ENCODE assay signal across 22 cellular contexts in genomic region chr15:99084965-99085364, GRCh38. TPM values are rescaled to one million over a fixed set of nuclear protein-coding genes. Genes with fewer than 3 reads are reported as not detected.
A peak's percentile ranks its signal among the peaks of the same experiment; 100 is the strongest.
DNase-seq lines count a peak whose midpoint lies in the region; ATAC-seq, FAIRE-seq and TF ChIP-seq lines count a peak whose summit lies in the region.
"Had no signal": no experiment of that assay in that cellular context is flagged by ENCODE, and none has a peak within 500 bp of the region (broad histone marks: within the 10 kb centered on the region; RNA-seq: fewer than 3 reads in every experiment).

No MANE protein-coding gene starts in this region.

- H3K36me3 ChIP-seq in astrocyte (ENCODE audit: insufficient read depth, low read length), result no peaks in the 10 kb centered on the region

- H2AFZ ChIP-seq in astrocyte (ENCODE audit: low read depth, low read length), result no peak overlapping the region

- intact Hi-C loops in posterior vena cava (cut with DNase I), result no loop called here

- DNase-seq in astrocyte (ENCODE audit: low read depth), result no peak
- DNase-seq in chondrocyte (ENCODE audit: low spot score), result peak; percentile 42
- peak; percentile 11 for DNase-seq in left lobe of liver (ENCODE audit: low spot score)
- peak; percentile 15 for DNase-seq in posterior vena cava (ENCODE audit: low spot score)
- no peak for DNase-seq in SHP77 treated with DMSO at 0.1 percent for 48 hours (lab: John Stamatoyannopoulos, UW)
- no peak for DNase-seq in NCI-H1105 (lab: John Stamatoyannopoulos, UW)
- DNase-seq: AML-193; Caco-2; CD4-positive, alpha-beta T cell; DMS153; DMS79; GDM1; H9; KBM-7 had no signal

- H4K20me1 ChIP-seq in astrocyte (ENCODE audit: insufficient read depth, low read length), result no peaks in the 10 kb centered on the region

- no peak overlapping the region for H3K27ac ChIP-seq in astrocyte (ENCODE audit: low read depth, low read length)
- H3K27ac ChIP-seq: A549, C4-2B had no signal

- H3K4me3 ChIP-seq in astrocyte (ENCODE audit: insufficient read depth, low read depth, low read length), result no peak overlapping the region
- H3K4me3 ChIP-seq: A549 had no signal

- H3K27me3 ChIP-seq in astrocyte (ENCODE audit: insufficient read depth, low read length), result no peaks in the 10 kb centered on the region

- FAIRE-seq in astrocyte (lab: Jason Lieb, UNC), result no peak
- FAIRE-seq: A549, D721Med, GM12892, GM18507, H1 had no signal

- H3K79me2 ChIP-seq in astrocyte (ENCODE audit: insufficient read depth, low read length), result no peaks in the 10 kb centered on the region

- peaks cover 7% of the 10 kb centered on the region for H3K9me3 Mint-ChIP-seq in astrocyte (ENCODE audit: unreplicated experiment)
- H3K9me3 Mint-ChIP-seq in chondrocyte (ENCODE audit: low read depth), result no peaks in the 10 kb centered on the region
- H3K9me3 Mint-ChIP-seq: CD4-positive, alpha-beta T cell had no signal

- H3K9me3 ChIP-seq in astrocyte (ENCODE audit: insufficient read depth, low read depth, low read length), result peaks cover 2% of the 10 kb centered on the region
- H3K9me3 ChIP-seq: Caco-2 had no signal

- H3K36me3 Mint-ChIP-seq in astrocyte (ENCODE audit: low read depth, unreplicated experiment) (peaks cover 3% of the 10 kb centered on the region), chondrocyte (ENCODE audit: low read depth) (no peaks in the 10 kb centered on the region)

- H3K4me1 Mint-ChIP-seq in astrocyte (ENCODE audit: low read depth, unreplicated experiment) (peaks cover 2% of the 10 kb centered on the region), chondrocyte (ENCODE audit: low read depth) (no peaks in the 10 kb centered on the region)

- ATAC-seq in left lobe of liver (no peak), GM18867 (IDR thresholded peaks at IDR 0.05; ENCODE audit: unreplicated experiment) (no peak)

- H3K27ac Mint-ChIP-seq in astrocyte (ENCODE audit: unreplicated experiment) (no peak overlapping the region), chondrocyte (ENCODE audit: unreplicated experiment) (no peak overlapping the region)
- H3K27ac Mint-ChIP-seq: CD4-positive, alpha-beta T cell; H9 had no signal

- H3K4me3 Mint-ChIP-seq in astrocyte (ENCODE audit: unreplicated experiment) (peak overlapping the region; percentile 8), chondrocyte (ENCODE audit: unreplicated experiment) (no peak overlapping the region)
- H3K4me3 Mint-ChIP-seq: CD4-positive, alpha-beta T cell; H9 had no signal

- no peak overlapping the region for H3K9ac ChIP-seq in astrocyte (ENCODE audit: low read length)

- H3K27me3 Mint-ChIP-seq in astrocyte (ENCODE audit: low read depth, unreplicated experiment) (no peaks in the 10 kb centered on the region), chondrocyte (ENCODE audit: low read depth) (peaks cover 5% of the 10 kb centered on the region)

- H3K4me1 ChIP-seq in astrocyte (ENCODE audit: insufficient read depth, low read length), result peaks cover 4% of the 10 kb centered on the region
- H3K4me1 ChIP-seq: A549, Caco-2 had no signal

- TF ChIP-seq CTCF in astrocyte (IDR thresholded peaks at IDR 0.05; ENCODE audit: insufficient read depth, low read depth, low read length) (no peak), chondrocyte (IDR thresholded peaks at IDR 0.05) (no peak)

- H3K4me2 ChIP-seq in astrocyte (ENCODE audit: low read length), result no peak overlapping the region
- H3K4me2 ChIP-seq: A549 had no signal

RNA-seq across cellular contexts. Expression of gene SYNM, which starts 19.9 kb away (rescaled TPM):
- total RNA-seq in astrocyte, result 9.7 and 10.1 TPM in 2 replicates
- total RNA-seq in chondrocyte, result 13.2 to 23.4 TPM (median 22.1 TPM) in 3 replicates
- 3.8 TPM for total RNA-seq in left lobe of liver
- 100 to 1,000 TPM; 447 to 863 TPM for total RNA-seq in posterior vena cava
- total RNA-seq: HT-29 had no signal

Comparison
In these comparisons a context has a peak if more than half of its experiments do, and no peak if none do; other contexts are left out.
1. DNase-seq: peak in chondrocyte (single experiment), left lobe of liver (single experiment) and posterior vena cava (single experiment); none in astrocyte (single experiment), SHP77 treated with DMSO at 0.1 percent for 48 hours (single experiment) and NCI-H1105 (single experiment).
2. RNA of gene SYNM, which starts 19.9 kb away (total RNA-seq): 447 to 863 TPM in posterior vena cava; 13.2 to 23.4 TPM in chondrocyte, 9.7 to 10.1 TPM in astrocyte and 3.8 TPM in left lobe of liver (single experiment); every median in the first group is over 10 times any median in the second.